ENCODE assay signal across 8 cellular contexts in genomic region chr19:940591-941291, GRCh38. TPM values are rescaled to one million over a fixed set of nuclear protein-coding genes. Genes with fewer than 3 reads are reported as not detected.
DNase-seq lines count a peak whose midpoint lies in the region; ATAC-seq, FAIRE-seq and TF ChIP-seq lines count a peak whose summit lies in the region.

No MANE protein-coding gene starts in this region.

- H3K36me3 Mint-ChIP-seq in Calu3 (ENCODE audit: insufficient read depth, unreplicated experiment) = peaks cover 13% of the 10 kb centered on the region
- H3K36me3 Mint-ChIP-seq in T-helper 1 cell treated with Interleukin-12 subunit alpha and Interleukin-12 subunit beta and Interleukin-4 antibody, amounts not matched to agents 30 μg/mL and 1 μg/mL, for 36 hours (ENCODE audit: low read depth) = peaks cover 21% of the 10 kb centered on the region

- peak overlapping the region; percentile 18 for H3K9ac ChIP-seq in keratinocyte (ENCODE audit: control insufficient read depth, extremely low read depth, insufficient read depth, low read length)

- peaks cover 26% of the 10 kb centered on the region for H3K4me1 Mint-ChIP-seq in Calu3 (ENCODE audit: low read depth, unreplicated experiment)
- H3K4me1 Mint-ChIP-seq in T-helper 1 cell treated with Interleukin-12 subunit alpha and Interleukin-12 subunit beta and Interleukin-4 antibody, amounts not matched to agents 30 μg/mL and 1 μg/mL, for 36 hours (ENCODE audit: low read depth) = peaks cover 22% of the 10 kb centered on the region

- H3K4me1 ChIP-seq in ascending aorta = peaks cover 0 to 15% of the 10 kb centered on the region in 2 donors
- peaks cover 15% of the 10 kb centered on the region for H3K4me1 ChIP-seq in keratinocyte (ENCODE audit: control insufficient read depth, extremely low read depth, insufficient read depth, low read length)

- intact Hi-C loops in Calu3 (cut with micrococcal nuclease; ENCODE audit: unreplicated experiment) (no loop called here), ascending aorta (cut with DNase I) (loop anchor here (1.0 to 5.0 kb wide), 2 partner anchors 13 to 42 kb away; partner anchors contain the start of gene WDR18)

- H3K27ac ChIP-seq in ascending aorta = peak overlapping the region; percentile 88
- no peak overlapping the region for H3K27ac ChIP-seq in keratinocyte (ENCODE audit: control insufficient read depth, insufficient read depth, low read length)

- dilution Hi-C loops in keratinocyte (cut with MboI; ENCODE audit: extremely low pct_ligation_motif_present, low sequenced_read_pairs) = no loop called here

- ATAC-seq in HG03108 (IDR thresholded peaks at IDR 0.05; ENCODE audit: unreplicated experiment) = peak; percentile 40
- ATAC-seq in HG03135 (IDR thresholded peaks at IDR 0.05; ENCODE audit: unreplicated experiment) = no peak

- H3K9me3 Mint-ChIP-seq in Calu3 (ENCODE audit: low read depth, unreplicated experiment) = no peaks in the 10 kb centered on the region
- no peaks in the 10 kb centered on the region for H3K9me3 Mint-ChIP-seq in T-helper 1 cell treated with Interleukin-12 subunit alpha and Interleukin-12 subunit beta and Interleukin-4 antibody, amounts not matched to agents 30 μg/mL and 1 μg/mL, for 36 hours

- H3K4me3 Mint-ChIP-seq in Calu3 (ENCODE audit: low read depth, unreplicated experiment) = no peak overlapping the region
- H3K4me3 Mint-ChIP-seq in T-helper 1 cell treated with Interleukin-12 subunit alpha and Interleukin-12 subunit beta and Interleukin-4 antibody, amounts not matched to agents 30 μg/mL and 1 μg/mL, for 36 hours = peak overlapping the region; percentile 77

- peaks cover 6% of the 10 kb centered on the region for H4K20me1 ChIP-seq in keratinocyte (ENCODE audit: control insufficient read depth, extremely low read depth, insufficient read depth, low read length)

- H3K27me3 Mint-ChIP-seq in Calu3 (ENCODE audit: unreplicated experiment) = peaks cover 33% of the 10 kb centered on the region
- H3K27me3 Mint-ChIP-seq in T-helper 1 cell treated with Interleukin-12 subunit alpha and Interleukin-12 subunit beta and Interleukin-4 antibody, amounts not matched to agents 30 μg/mL and 1 μg/mL, for 36 hours (ENCODE audit: low read depth) = peaks cover 5% of the 10 kb centered on the region

- DNase-seq in Calu3 (peak; percentile 86), ascending aorta (ENCODE audit: low spot score in 2 of 2) (peak; percentile 63 to 90), keratinocyte (ENCODE audit: low read depth, low spot score) (no peak), SIG-M5 (lab: John Stamatoyannopoulos, UW) (no peak)
- DNase-seq in stimulated activated CD4-positive, alpha-beta T cell treated with anti-CD3 and anti-CD28 coated beads, Interleukin-4, amount 100 ng/mL, for 1 hour = peak; percentile 69

- CTCF ChIA-PET in Calu3 (lab: Charles Lee) = no interaction called here

- no peaks in the 10 kb centered on the region for H3K79me2 ChIP-seq in keratinocyte (ENCODE audit: control insufficient read depth, insufficient read depth, low read length)

- H3K9me1 ChIP-seq in keratinocyte (ENCODE audit: control insufficient read depth, extremely low read depth, insufficient read depth, low read length) = peaks cover 2% of the 10 kb centered on the region

- H3K9me3 ChIP-seq in ascending aorta = no peaks in the 10 kb centered on the region
- H3K9me3 ChIP-seq in keratinocyte (ENCODE audit: control insufficient read depth, low read depth, low read length) = no peaks in the 10 kb centered on the region

- no peak for TF ChIP-seq CTCF in Calu3 (IDR thresholded peaks at IDR 0.05; ENCODE audit: unreplicated experiment)
- TF ChIP-seq CTCF in ascending aorta (IDR thresholded peaks at IDR 0.05) = no peak
- peak in 1 of 3 experiments; percentile 6 for TF ChIP-seq CTCF in keratinocyte (optimal IDR thresholded peaks at IDR 0.05 in 1 of 3, IDR thresholded peaks at IDR 0.05 in 1 of 3, conservative IDR thresholded peaks at IDR 0.05 in 1 of 3; ENCODE audit: extremely low read depth in 1 of 3, insufficient read depth in 2 of 3, low read length in 3 of 3)

- H3K27ac Mint-ChIP-seq in Calu3 (ENCODE audit: unreplicated experiment) = peak overlapping the region; percentile 21
- H3K27ac Mint-ChIP-seq in T-helper 1 cell treated with Interleukin-12 subunit alpha and Interleukin-12 subunit beta and Interleukin-4 antibody, amounts not matched to agents 30 μg/mL and 1 μg/mL, for 36 hours = no peak overlapping the region

- BruUV-seq in Calu3 (replicated peaks; lab: Mats Ljungman, UMichigan) = no TSS peak

- H3K4me2 ChIP-seq in keratinocyte (ENCODE audit: control insufficient read depth, extremely low read depth, insufficient read depth, low read depth, low read length) = peak overlapping the region; percentile 76

- H3K36me3 ChIP-seq in ascending aorta (no peaks in the 10 kb centered on the region), keratinocyte (ENCODE audit: control insufficient read depth in 2 of 2, extremely low read depth in 1 of 2, insufficient read depth in 2 of 2, low read length in 2 of 2) (peaks cover 0 to 4% of the 10 kb centered on the region in 2 experiments)

- FAIRE-seq in keratinocyte (lab: Jason Lieb, UNC) = no peak

- no peak overlapping the region for H2AFZ ChIP-seq in keratinocyte (ENCODE audit: control insufficient read depth, low read length)

- H3K4me3 ChIP-seq in ascending aorta (peak overlapping the region; percentile 48 to 58), keratinocyte (ENCODE audit: control insufficient read depth in 2 of 3, extremely low read depth in 1 of 3, insufficient read depth in 2 of 3, low read depth in 1 of 3, low read length in 3 of 3) (peak overlapping the region; percentile 6 to 30 (median 23))

- no peaks in the 10 kb centered on the region for H3K27me3 ChIP-seq in ascending aorta
- peaks cover 6% of the 10 kb centered on the region for H3K27me3 ChIP-seq in keratinocyte (ENCODE audit: control insufficient read depth, extremely low read depth, insufficient read depth, low read length)

RNA-seq across cellular contexts. Expression of gene ARID3A, which starts 14.9 kb away (rescaled TPM):
- 0.85 and 1.6 TPM in 2 replicates for total RNA-seq in Calu3 (2022)
- 55.3 TPM for total RNA-seq in ascending aorta
- 2.6 to 3.4 TPM (median 3.1 TPM) in 3 replicates for polyA plus RNA-seq in keratinocyte
- polyA plus RNA-seq in keratinocyte (2011; ENCODE audit: low read depth) = 2.9 TPM
- polyA plus RNA-seq in keratinocyte (2011; cell fraction: cytosol; rRNA removed) = 2.4 and 3.7 TPM in 2 replicates
- polyA plus RNA-seq in keratinocyte (2011; cell fraction: nucleus; rRNA removed) = 6.7 and 7.0 TPM in 2 replicates
- polyA plus RNA-seq in keratinocyte (2012; ENCODE audit: low replicate concordance) = 2.8 and 5.1 TPM in 2 replicates
- polyA minus RNA-seq in keratinocyte = 4.9 to 31.0 TPM (median 10.5 TPM) in 3 replicates
- 14.2 TPM for polyA minus RNA-seq in keratinocyte (2011; cell fraction: cytosol; rRNA and poly(A)+ RNA removed)
- 6.9 and 15.6 TPM in 2 replicates for polyA minus RNA-seq in keratinocyte (2011; cell fraction: nucleus; rRNA and poly(A)+ RNA removed)

RNA-seq across cellular contexts. Expression of gene KISS1R, which starts 23.6 kb away (rescaled TPM):
- total RNA-seq in Calu3 (2022) = not detected in 2 replicates
- total RNA-seq in ascending aorta = not detected
- polyA plus RNA-seq in keratinocyte = not detected in 3 replicates
- not detected for polyA plus RNA-seq in keratinocyte (2011; ENCODE audit: low read depth)
- polyA plus RNA-seq in keratinocyte (2011; cell fraction: cytosol; rRNA removed) = not detected in 2 replicates
- not detected in 2 replicates for polyA plus RNA-seq in keratinocyte (2011; cell fraction: nucleus; rRNA removed)
- polyA plus RNA-seq in keratinocyte (2012; ENCODE audit: low replicate concordance) = not detected in 2 replicates
- polyA minus RNA-seq in keratinocyte = not detected in 3 replicates
- not detected for polyA minus RNA-seq in keratinocyte (2011; cell fraction: cytosol; rRNA and poly(A)+ RNA removed)
- polyA minus RNA-seq in keratinocyte (2011; cell fraction: nucleus; rRNA and poly(A)+ RNA removed) = not detected in 2 replicates

RNA-seq across cellular contexts. Expression of gene R3HDM4, which starts 27.7 kb away (rescaled TPM):
- total RNA-seq in Calu3 (2022) = 54.0 and 55.5 TPM in 2 replicates
- 81.5 TPM for total RNA-seq in ascending aorta
- polyA plus RNA-seq in keratinocyte = 33.5 to 48.0 TPM (median 47.9 TPM) in 3 replicates
- polyA plus RNA-seq in keratinocyte (2011; ENCODE audit: low read depth) = 8.9 TPM
- polyA plus RNA-seq in keratinocyte (2011; cell fraction: cytosol; rRNA removed) = 29.4 and 48.9 TPM in 2 replicates
- 41.7 and 60.5 TPM in 2 replicates for polyA plus RNA-seq in keratinocyte (2011; cell fraction: nucleus; rRNA removed)
- polyA plus RNA-seq in keratinocyte (2012; ENCODE audit: low replicate concordance) = 49.5 and 55.4 TPM in 2 replicates
- polyA minus RNA-seq in keratinocyte = 18.7 to 45.3 TPM (median 35.7 TPM) in 3 replicates
- 58.3 TPM for polyA minus RNA-seq in keratinocyte (2011; cell fraction: cytosol; rRNA and poly(A)+ RNA removed)
- 17.5 and 19.2 TPM in 2 replicates for polyA minus RNA-seq in keratinocyte (2011; cell fraction: nucleus; rRNA and poly(A)+ RNA removed)

RNA-seq across cellular contexts. Expression of gene WDR18, which starts 43.4 kb away (rescaled TPM):
- total RNA-seq in Calu3 (2022) (43.3 TPM in 2 replicates), ascending aorta (65.7 TPM)
- polyA plus RNA-seq in keratinocyte = 26.3 to 48.7 TPM (median 38.3 TPM) in 3 replicates
- 12.4 TPM for polyA plus RNA-seq in keratinocyte (2011; ENCODE audit: low read depth)
- polyA plus RNA-seq in keratinocyte (2011; cell fraction: cytosol; rRNA removed) = 22.3 and 60.9 TPM in 2 replicates
- polyA plus RNA-seq in keratinocyte (2011; cell fraction: nucleus; rRNA removed) = 33.2 and 50.6 TPM in 2 replicates
- 39.8 and 64.6 TPM in 2 replicates for polyA plus RNA-seq in keratinocyte (2012; ENCODE audit: low replicate concordance)
- 33.9 to 81.4 TPM (median 40.9 TPM) in 3 replicates for polyA minus RNA-seq in keratinocyte
- 112 TPM for polyA minus RNA-seq in keratinocyte (2011; cell fraction: cytosol; rRNA and poly(A)+ RNA removed)
- 33.0 and 40.4 TPM in 2 replicates for polyA minus RNA-seq in keratinocyte (2011; cell fraction: nucleus; rRNA and poly(A)+ RNA removed)

RNA-seq across cellular contexts. Expression of gene RNU6-9, which starts 47.5 kb away (rescaled TPM):
- total RNA-seq in Calu3 (2022) (not detected in 2 replicates), ascending aorta (not detected)
- not detected in 3 replicates for polyA plus RNA-seq in keratinocyte
- polyA plus RNA-seq in keratinocyte (2011; ENCODE audit: low read depth) = not detected
- not detected in 2 replicates for polyA plus RNA-seq in keratinocyte (2011; cell fraction: cytosol; rRNA removed)
- not detected in 2 replicates for polyA plus RNA-seq in keratinocyte (2011; cell fraction: nucleus; rRNA removed)
- polyA plus RNA-seq in keratinocyte (2012; ENCODE audit: low replicate concordance) = not detected in 2 replicates
- not detected in 3 replicates for polyA minus RNA-seq in keratinocyte
- not detected for polyA minus RNA-seq in keratinocyte (2011; cell fraction: cytosol; rRNA and poly(A)+ RNA removed)
- not detected in 2 replicates for polyA minus RNA-seq in keratinocyte (2011; cell fraction: nucleus; rRNA and poly(A)+ RNA removed)

Comparison
In these comparisons a context has a peak if more than half of its experiments do, and no peak if none do; other contexts are left out.
1. DNase-seq: peak in Calu3 (single experiment), ascending aorta (2 of 2) and stimulated activated CD4-positive, alpha-beta T cell treated with anti-CD3 and anti-CD28 coated beads, Interleukin-4, amount 100 ng/mL, for 1 hour (single experiment); none in keratinocyte (single experiment) and SIG-M5 (single experiment).
2. RNA of gene ARID3A, which starts 14.9 kb away (total RNA-seq): 55.3 TPM in ascending aorta (single experiment); 0.85 to 1.6 TPM in Calu3; every median in the first group is over 10 times any median in the second.